In the genomic region with DNA sequence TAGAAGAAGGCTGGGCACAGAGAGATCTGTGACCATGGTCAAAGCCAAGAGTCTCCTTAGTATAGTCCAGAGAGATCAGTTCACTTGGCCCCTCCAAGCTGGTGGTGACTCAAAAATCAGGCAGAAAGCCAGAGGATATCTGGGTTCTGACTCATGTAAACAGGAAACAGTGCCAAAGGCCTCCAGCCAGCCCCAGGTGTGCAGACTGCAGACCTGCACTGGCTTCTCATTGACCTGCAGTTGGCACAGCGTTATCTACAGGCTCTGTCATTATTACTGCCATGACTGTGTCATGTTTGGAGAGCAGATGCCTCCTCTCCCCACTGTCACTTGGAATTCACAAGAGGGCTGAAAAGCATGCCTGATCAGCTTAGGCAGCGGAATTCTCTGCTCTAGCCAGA, we compare ENCODE assay signal across 9 cellular contexts.
DNase-seq lines count a peak whose midpoint lies in the region; ATAC-seq and TF ChIP-seq lines count a peak whose summit lies in the region.
"Had no signal": no experiment of that assay in that cellular context is flagged by ENCODE, and none has a peak within 500 bp of the region (broad histone marks: within the 10 kb centered on the region; RNA-seq: fewer than 3 reads in every experiment).

No MANE protein-coding gene starts in this region.

- DNase-seq in HT-29 (ENCODE audit: low spot score) (peak; percentile 85), hepatic stellate cell (ENCODE audit: low spot score) (peak; percentile 17), thyroid gland (peak; percentile 89 to 92), osteocyte (ENCODE audit: extremely low spot score, unreplicated experiment) (no peak), HAP-1 (ENCODE audit: low spot score in 2 of 2) (no peak)
- DNase-seq in activated T-cell treated with anti-CD3 and anti-CD28 coated beads, Interleukin-2, amount 50 U/mL, for 4 hours, result no peak
- DNase-seq: activated naive CD8-positive, alpha-beta T cell treated with anti-CD3 and anti-CD28 coated beads, Interleukin-2, amount 10 ng/mL, durations not matched to agents 7 days and 5 days had no signal

- H3K9me3 Mint-ChIP-seq in osteocyte (ENCODE audit: unreplicated experiment), result no peaks in the 10 kb centered on the region
- H3K9me3 Mint-ChIP-seq in activated T-cell treated with anti-CD3 and anti-CD28 coated beads, Interleukin-2, amount 50 U/mL, for 4 hours, result no peaks in the 10 kb centered on the region
- H3K9me3 Mint-ChIP-seq: activated naive CD8-positive, alpha-beta T cell treated with anti-CD3 and anti-CD28 coated beads, Interleukin-2, amount 10 ng/mL, durations not matched to agents 7 days and 5 days had no signal

- H3K4me1 ChIP-seq in thyroid gland (peaks cover 24 to 31% of the 10 kb centered on the region in 2 donors), HAP-1 (no peaks in the 10 kb centered on the region)

- in situ Hi-C loops in HAP-1 (cut with MboI; ENCODE audit: low sequenced_read_pairs), result loop anchor here (25.0 kb wide), 2 partner anchors 686 to 1461 kb away; partner anchors contain the start of gene FOXG1

- no peak overlapping the region for H3K27ac Mint-ChIP-seq in osteocyte (ENCODE audit: unreplicated experiment)
- H3K27ac Mint-ChIP-seq: activated naive CD8-positive, alpha-beta T cell treated with anti-CD3 and anti-CD28 coated beads, Interleukin-2, amount 10 ng/mL, durations not matched to agents 7 days and 5 days had no signal

- no peaks in the 10 kb centered on the region for H3K4me1 Mint-ChIP-seq in osteocyte (ENCODE audit: unreplicated experiment)
- no peaks in the 10 kb centered on the region for H3K4me1 Mint-ChIP-seq in activated T-cell treated with anti-CD3 and anti-CD28 coated beads, Interleukin-2, amount 50 U/mL, for 4 hours (ENCODE audit: low read depth)
- H3K4me1 Mint-ChIP-seq: activated naive CD8-positive, alpha-beta T cell treated with anti-CD3 and anti-CD28 coated beads, Interleukin-2, amount 10 ng/mL, durations not matched to agents 7 days and 5 days had no signal

- H3K9me3 ChIP-seq in thyroid gland (no peaks in the 10 kb centered on the region), HAP-1 (no peaks in the 10 kb centered on the region)

- H3K27me3 ChIP-seq in thyroid gland (no peaks in the 10 kb centered on the region), HAP-1 (ENCODE audit: low read depth) (peaks cover 5% of the 10 kb centered on the region; the same call in 1 of the 2 replicates)

- no peak for TF ChIP-seq POLR2A in thyroid gland (IDR thresholded peaks at IDR 0.05)

- H3K36me3 Mint-ChIP-seq in osteocyte (ENCODE audit: unreplicated experiment), result no peaks in the 10 kb centered on the region
- no peaks in the 10 kb centered on the region for H3K36me3 Mint-ChIP-seq in activated T-cell treated with anti-CD3 and anti-CD28 coated beads, Interleukin-2, amount 50 U/mL, for 4 hours (ENCODE audit: insufficient read depth)
- H3K36me3 Mint-ChIP-seq: activated naive CD8-positive, alpha-beta T cell treated with anti-CD3 and anti-CD28 coated beads, Interleukin-2, amount 10 ng/mL, durations not matched to agents 7 days and 5 days had no signal

- H3K27me3 Mint-ChIP-seq in osteocyte (ENCODE audit: unreplicated experiment), result peaks cover 3% of the 10 kb centered on the region
- H3K27me3 Mint-ChIP-seq in activated T-cell treated with anti-CD3 and anti-CD28 coated beads, Interleukin-2, amount 50 U/mL, for 4 hours (ENCODE audit: low read depth), result no peaks in the 10 kb centered on the region

- TF ChIP-seq CTCF in thyroid gland (IDR thresholded peaks at IDR 0.05) (no peak), osteocyte (IDR thresholded peaks at IDR 0.05) (no peak)

- 13 to 20% methylated on average over 2 of the region's 2 CpGs for WGBS in thyroid gland, 2 donors

- no peak overlapping the region for H3K4me3 Mint-ChIP-seq in osteocyte (ENCODE audit: unreplicated experiment)
- no peak overlapping the region for H3K4me3 Mint-ChIP-seq in activated T-cell treated with anti-CD3 and anti-CD28 coated beads, Interleukin-2, amount 50 U/mL, for 4 hours
- H3K4me3 Mint-ChIP-seq: activated naive CD8-positive, alpha-beta T cell treated with anti-CD3 and anti-CD28 coated beads, Interleukin-2, amount 10 ng/mL, durations not matched to agents 7 days and 5 days had no signal

- ATAC-seq in SK-N-SH treated with all-trans-retinoic acid at 6 μM for 48 hours (peak; percentile 89), HG02610 (IDR thresholded peaks at IDR 0.05; ENCODE audit: unreplicated experiment) (no peak)
- ATAC-seq in activated T-cell treated with anti-CD3 and anti-CD28 coated beads, Interleukin-2, amount 50 U/mL, for 4 hours, result no peak

- peak overlapping the region; percentile 34 to 70 (median 65) for H3K27ac ChIP-seq in thyroid gland

- H3K36me3 ChIP-seq in thyroid gland (no peaks in the 10 kb centered on the region), HAP-1 (replicated peaks) (no peaks in the 10 kb centered on the region)

- H3K4me3 ChIP-seq in thyroid gland (replicated peaks in 1 of 3) (no peak overlapping the region), HAP-1 (no peak overlapping the region)

- intact Hi-C loops in thyroid gland (cut with DNase I), result no loop called here

TF ChIP-seq in SK-N-SH treated with all-trans-retinoic acid at 6 μM for 48 hours, 23 proteins besides CTCF, POLR2A, EP300 and RAD21 (continues in another document):
- TF ChIP-seq CSDC2 (CRISPR knock-in tag; IDR thresholded peaks at IDR 0.05) (no peak), TSHZ2 (CRISPR knock-in tag; IDR thresholded peaks at IDR 0.05) (no peak), ESRRG (CRISPR knock-in tag; IDR thresholded peaks at IDR 0.05) (no peak), ZFP30 (CRISPR knock-in tag; IDR thresholded peaks at IDR 0.05) (no peak), RARB (CRISPR knock-in tag; IDR thresholded peaks at IDR 0.05) (no peak), PPARA (CRISPR knock-in tag; IDR thresholded peaks at IDR 0.05; ENCODE audit: borderline replicate concordance) (no peak), ISL1 (CRISPR knock-in tag; IDR thresholded peaks at IDR 0.05) (no peak), TCF4 (CRISPR knock-in tag; IDR thresholded peaks at IDR 0.05; ENCODE audit: borderline replicate concordance) (no peak)
- TF ChIP-seq, protein P1, sequence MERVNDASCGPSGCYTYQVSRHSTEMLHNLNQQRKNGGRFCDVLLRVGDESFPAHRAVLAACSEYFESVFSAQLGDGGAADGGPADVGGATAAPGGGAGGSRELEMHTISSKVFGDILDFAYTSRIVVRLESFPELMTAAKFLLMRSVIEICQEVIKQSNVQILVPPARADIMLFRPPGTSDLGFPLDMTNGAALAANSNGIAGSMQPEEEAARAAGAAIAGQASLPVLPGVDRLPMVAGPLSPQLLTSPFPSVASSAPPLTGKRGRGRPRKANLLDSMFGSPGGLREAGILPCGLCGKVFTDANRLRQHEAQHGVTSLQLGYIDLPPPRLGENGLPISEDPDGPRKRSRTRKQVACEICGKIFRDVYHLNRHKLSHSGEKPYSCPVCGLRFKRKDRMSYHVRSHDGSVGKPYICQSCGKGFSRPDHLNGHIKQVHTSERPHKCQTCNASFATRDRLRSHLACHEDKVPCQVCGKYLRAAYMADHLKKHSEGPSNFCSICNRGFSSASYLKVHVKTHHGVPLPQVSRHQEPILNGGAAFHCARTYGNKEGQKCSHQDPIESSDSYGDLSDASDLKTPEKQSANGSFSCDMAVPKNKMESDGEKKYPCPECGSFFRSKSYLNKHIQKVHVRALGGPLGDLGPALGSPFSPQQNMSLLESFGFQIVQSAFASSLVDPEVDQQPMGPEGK (CRISPR knock-in tag; IDR thresholded peaks at IDR 0.05; ENCODE audit: borderline replicate concordance), result no peak
- TF ChIP-seq, protein P2, sequence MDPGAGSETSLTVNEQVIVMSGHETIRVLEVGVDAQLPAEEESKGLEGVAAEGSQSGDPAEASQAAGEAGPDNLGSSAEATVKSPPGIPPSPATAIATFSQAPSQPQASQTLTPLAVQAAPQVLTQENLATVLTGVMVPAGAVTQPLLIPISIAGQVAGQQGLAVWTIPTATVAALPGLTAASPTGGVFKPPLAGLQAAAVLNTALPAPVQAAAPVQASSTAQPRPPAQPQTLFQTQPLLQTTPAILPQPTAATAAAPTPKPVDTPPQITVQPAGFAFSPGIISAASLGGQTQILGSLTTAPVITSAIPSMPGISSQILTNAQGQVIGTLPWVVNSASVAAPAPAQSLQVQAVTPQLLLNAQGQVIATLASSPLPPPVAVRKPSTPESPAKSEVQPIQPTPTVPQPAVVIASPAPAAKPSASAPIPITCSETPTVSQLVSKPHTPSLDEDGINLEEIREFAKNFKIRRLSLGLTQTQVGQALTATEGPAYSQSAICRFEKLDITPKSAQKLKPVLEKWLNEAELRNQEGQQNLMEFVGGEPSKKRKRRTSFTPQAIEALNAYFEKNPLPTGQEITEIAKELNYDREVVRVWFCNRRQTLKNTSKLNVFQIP (CRISPR knock-in tag; IDR thresholded peaks at IDR 0.05; ENCODE audit: borderline replicate concordance, low read depth), result no peak

Comparison
In these comparisons a context has a peak if more than half of its experiments do, and no peak if none do; other contexts are left out.
1. DNase-seq: peak in HT-29 (single experiment), hepatic stellate cell (single experiment) and thyroid gland (2 of 2); none in osteocyte (single experiment), activated T-cell treated with anti-CD3 and anti-CD28 coated beads, Interleukin-2, amount 50 U/mL, for 4 hours (single experiment) and HAP-1 (0 of 2).